26 cellular contexts compared by ENCODE assay signal in the genomic region with DNA sequence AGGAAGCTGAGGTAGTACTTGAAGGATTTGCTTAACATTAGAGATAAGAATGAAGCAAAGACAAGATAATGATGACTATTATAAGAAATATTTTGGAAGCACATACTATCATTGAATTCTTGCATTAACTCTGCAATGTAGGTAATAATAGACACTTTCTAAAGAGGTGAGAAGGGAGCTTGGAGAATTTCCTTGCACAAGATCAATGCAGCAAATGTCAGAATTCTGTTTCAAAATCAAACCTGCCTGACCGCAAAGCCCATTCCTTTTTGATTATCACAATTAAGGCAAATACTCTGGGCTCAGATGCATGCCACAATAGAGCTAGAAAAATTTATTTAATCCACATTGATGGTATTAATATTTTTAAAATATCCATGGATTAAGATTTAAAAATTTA.
"Had no signal": no experiment of that assay in that cellular context is flagged by ENCODE, and none has a peak within 500 bp of the region (broad histone marks: within the 10 kb centered on the region; RNA-seq: fewer than 3 reads in every experiment).

No MANE protein-coding gene starts in this region.

- H3K79me2 ChIP-seq: parathyroid adenoma had no signal

- H3K4me1 ChIP-seq: psoas muscle, right lobe of liver, sigmoid colon, stomach, tibial artery, upper lobe of left lung, vagina had no signal

- FAIRE-seq: small intestine, urothelium cell line had no signal

- DNase-seq: naive thymus-derived CD8-positive, alpha-beta T cell; nephron progenitor cell; occipital lobe; ovary; posterior cingulate gyrus; psoas muscle; right cardiac atrium; right lobe of liver; sigmoid colon; stimulated activated CD4-positive, alpha-beta T cell treated with anti-CD3 and anti-CD28 coated beads, Interleukin-15, amount 100 ng/mL, for 24 hours; stimulated activated CD4-positive, alpha-beta T cell treated with anti-CD3 and anti-CD28 coated beads, Interleukin-2, amount 100 ng/mL, for 24 hours; stimulated activated CD4-positive, alpha-beta T cell treated with anti-CD3 and anti-CD28 coated beads, Interleukin-2, amount 100 ng/mL, for 48 hours; stimulated activated CD4-positive, alpha-beta T cell treated with anti-CD3 and anti-CD28 coated beads, Interleukin-4, amount 100 ng/mL, for 24 hours; stimulated activated naive B cell treated with anti-CD40 and anti-IgM and Interleukin-4, amounts not matched to agents 10 μg/mL and 1 μg/mL and 100 μg/mL, for 72 hours; stimulated activated naive CD4-positive, alpha-beta T cell treated with Interleukin-2 at 50 U/mL for 16 hours; stomach; tibial artery; upper lobe of left lung had no signal

- H3K36me3 ChIP-seq: ovary, right lobe of liver, sigmoid colon, stomach, thoracic aorta, tibial artery, transverse colon, upper lobe of left lung, vagina had no signal

- H3K9me3 ChIP-seq: ovary, psoas muscle, right lobe of liver, sigmoid colon, stomach, thoracic aorta, tibial artery, transverse colon, upper lobe of left lung, vagina had no signal

- H3K9ac ChIP-seq: parathyroid adenoma had no signal

- H2AFZ ChIP-seq: parathyroid adenoma had no signal

- H3K4me3 ChIP-seq: ovary, psoas muscle, right lobe of liver, sigmoid colon, stomach, thoracic aorta, tibial artery, transverse colon, upper lobe of left lung, vagina had no signal

- ATAC-seq: naive thymus-derived CD8-positive, alpha-beta T cell; natural killer cell treated with Interleukin-12 subunit alpha and Interleukin-12 subunit beta and Interleukin-15 and Interleukin-18, amount 100 ng/mL, for 72 hours; psoas muscle; right cardiac atrium; right lobe of liver; stimulated activated effector memory CD8-positive, alpha-beta T cell treated with anti-CD3 and anti-CD28 coated beads, Interleukin-12 subunit alpha, Interleukin-12 subunit beta, amount 100 ng/mL, for 72 hours; stimulated activated naive B cell treated with anti-CD40 and anti-IgM and Interleukin-4, amounts not matched to agents 10 μg/mL and 1 μg/mL and 100 μg/mL, for 72 hours had no signal

- H3K27ac ChIP-seq: ovary, parathyroid adenoma, psoas muscle, right lobe of liver, sigmoid colon, stomach, thoracic aorta, tibial artery, transverse colon, upper lobe of left lung, vagina had no signal

- H3K27me3 ChIP-seq: ovary, right lobe of liver, sigmoid colon, stomach, tibial artery, transverse colon, upper lobe of left lung, vagina had no signal
